In the genomic region with DNA sequence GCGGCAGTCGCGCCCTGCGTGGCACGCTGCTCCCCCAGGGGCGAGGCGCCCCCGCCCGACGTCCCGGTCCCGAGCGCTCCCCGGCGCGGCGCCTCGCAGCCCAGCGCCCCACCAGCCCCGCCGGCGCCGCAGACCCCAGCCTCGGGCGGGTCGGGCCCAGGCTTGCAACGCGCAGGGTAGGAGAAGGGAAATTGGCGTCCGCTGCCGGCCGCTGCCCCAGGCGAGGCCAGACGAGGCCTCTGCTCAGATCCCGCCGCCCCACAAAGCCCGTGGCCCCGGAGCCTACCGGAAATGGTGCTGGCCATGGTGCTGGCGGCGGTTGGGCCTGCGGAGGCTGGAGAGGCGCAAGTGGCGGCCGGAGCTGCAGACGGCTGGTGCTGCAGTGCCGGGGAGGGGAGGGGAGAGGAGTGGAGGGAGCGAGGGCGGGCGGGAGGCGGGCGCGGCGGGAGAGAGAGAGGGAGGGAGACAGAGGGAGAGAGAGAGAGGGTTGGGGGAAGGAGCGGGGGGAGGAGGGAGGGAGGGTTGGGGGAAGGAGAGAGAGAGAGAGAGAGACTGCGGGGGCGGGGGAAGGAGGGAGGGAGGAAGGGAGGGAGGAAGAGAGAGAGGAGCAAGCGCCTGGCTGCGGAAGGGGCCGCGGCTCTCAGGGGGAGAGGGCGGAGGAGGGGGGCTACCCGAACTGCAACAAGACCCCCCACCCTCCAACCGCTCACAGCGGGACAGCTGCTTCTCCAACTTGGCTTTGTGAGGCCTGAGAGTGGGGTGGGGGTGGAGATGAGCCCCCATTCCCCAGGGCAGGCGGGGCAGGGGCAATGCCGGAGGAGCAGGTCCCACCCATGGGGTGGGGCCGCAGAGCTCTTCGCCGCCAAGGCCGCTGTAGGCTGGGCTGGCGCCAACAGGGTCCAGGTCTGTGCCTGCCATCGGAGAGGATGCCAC, we compare ENCODE assay signal across 8 cellular contexts. TPM values are rescaled to one million over a fixed set of nuclear protein-coding genes. Genes with fewer than 3 reads are reported as not detected.
DNase-seq lines count a peak whose midpoint lies in the region; ATAC-seq and TF ChIP-seq lines count a peak whose summit lies in the region.

A gene (minus strand): TSS at position 384 of the 933 bp plus-strand sequence. CDS start 79 bp downstream, at position 305.

- peak; percentile 72 for ATAC-seq in left colon
- ATAC-seq in HG02852 (IDR thresholded peaks at IDR 0.05; ENCODE audit: unreplicated experiment), result no peak

- POLR2A ChIA-PET in AG04450 (lab: Yijun Ruan, JAX) (interaction anchor here (0.6 to 1.0 kb wide), 6 partner anchors 8 to 86 kb away, joined by 3 to 4 read pairs (median 3); a partner anchor contains a TSS), HEK293 (lab: Yijun Ruan, JAX) (interaction anchor here (0.6 to 1.5 kb wide), 8 partner anchors 9 to 79 kb away, joined by 3 to 17 read pairs (median 4); a partner anchor contains a TSS)

- DNase-seq in AG04450 (ENCODE audit: low read depth, low spot score), result peak; percentile 73
- DNase-seq in NCI-H526 treated with DMSO at 0.1 percent for 48 hours (lab: John Stamatoyannopoulos, UW), result peak; percentile 85
- peak; percentile 30 to 48 for DNase-seq in activated CD4-positive, alpha-beta T cell treated with anti-CD3 and anti-CD28 coated beads, Interleukin-2, amount 50 U/mL, for 24 hours (ENCODE audit: low read depth in 1 of 2, low spot score in 1 of 2)
- peak; percentile 77 for DNase-seq in dermis blood vessel endothelial cell
- DNase-seq in left colon, result peak; percentile 82 to 86
- peak in 2 of 3 donors; percentile 46 to 66 for DNase-seq in stimulated activated CD4-positive, alpha-beta T cell treated with anti-CD3 and anti-CD28 coated beads, Interleukin-12 subunit alpha, Interleukin-12 subunit beta, amount 100 ng/mL, for 48 hours (ENCODE audit: low read depth in 2 of 3, low spot score in 1 of 3)

- no peaks in the 10 kb centered on the region for H3K27me3 ChIP-seq in AG04450 (ENCODE audit: control insufficient read depth, insufficient read depth, low read length)

- CTCF ChIA-PET in AG04450 (lab: Charles Lee) (interaction anchor here (0.6 kb wide), 1 partner anchor 327 kb away, joined by 3 read pairs; no protein-coding TSS in a partner anchor), HEK293 (lab: Yijun Ruan, JAX) (interaction anchor here (0.6 kb wide), 1 partner anchor 32 kb away, joined by 3 read pairs; no protein-coding TSS in a partner anchor)

- H3K4me3 ChIP-seq in AG04450 (ENCODE audit: low read depth, low read length) (peak within 1 kb of the TSS; percentile 70), HEK293 (ENCODE audit: low read depth, low read length) (peak within 1 kb of the TSS; percentile 55)

- no peaks in the 10 kb centered on the region; the same call in 1 of the 2 replicates for H3K9me3 ChIP-seq in AG04450 (ENCODE audit: control insufficient read depth, insufficient read depth, low read length)
- H3K9me3 ChIP-seq in HEK293 (ENCODE audit: control insufficient read depth, insufficient read depth, low read depth, low read length), result no peaks in the 10 kb centered on the region

- H3K36me3 ChIP-seq in HEK293 (ENCODE audit: control insufficient read depth in 2 of 2, insufficient read depth in 1 of 2, low read length in 2 of 2), result no peaks in the 10 kb centered on the region

- intact Hi-C loops in left colon (cut with DNase I, micrococcal nuclease), result no loop called here

- no peaks in the 10 kb centered on the region; the same call in 1 of the 2 replicates for H3K4me1 ChIP-seq in HEK293 (ENCODE audit: control insufficient read depth, insufficient read depth, low read length)

- TF ChIP-seq CTCF in AG04450 (IDR thresholded peaks at IDR 0.05; ENCODE audit: low read depth, low read length), result no peak
- no peak for TF ChIP-seq CTCF in HEK293 (tag by site-specific recombination; IDR thresholded peaks at IDR 0.05)

- H3K27ac ChIP-seq in AG04450 (ENCODE audit: low read depth, low read length), result no peak within 1 kb of the TSS
- H3K27ac ChIP-seq in HEK293 (ENCODE audit: extremely low read depth, low read depth, low read length), result peak within 1 kb of the TSS; percentile 72; the same call in 1 of the 2 replicates

TF ChIP-seq in HEK293, 187 proteins besides CTCF, POLR2A, EP300 and RAD21 (continues in another document):
- TF ChIP-seq, protein P1, sequence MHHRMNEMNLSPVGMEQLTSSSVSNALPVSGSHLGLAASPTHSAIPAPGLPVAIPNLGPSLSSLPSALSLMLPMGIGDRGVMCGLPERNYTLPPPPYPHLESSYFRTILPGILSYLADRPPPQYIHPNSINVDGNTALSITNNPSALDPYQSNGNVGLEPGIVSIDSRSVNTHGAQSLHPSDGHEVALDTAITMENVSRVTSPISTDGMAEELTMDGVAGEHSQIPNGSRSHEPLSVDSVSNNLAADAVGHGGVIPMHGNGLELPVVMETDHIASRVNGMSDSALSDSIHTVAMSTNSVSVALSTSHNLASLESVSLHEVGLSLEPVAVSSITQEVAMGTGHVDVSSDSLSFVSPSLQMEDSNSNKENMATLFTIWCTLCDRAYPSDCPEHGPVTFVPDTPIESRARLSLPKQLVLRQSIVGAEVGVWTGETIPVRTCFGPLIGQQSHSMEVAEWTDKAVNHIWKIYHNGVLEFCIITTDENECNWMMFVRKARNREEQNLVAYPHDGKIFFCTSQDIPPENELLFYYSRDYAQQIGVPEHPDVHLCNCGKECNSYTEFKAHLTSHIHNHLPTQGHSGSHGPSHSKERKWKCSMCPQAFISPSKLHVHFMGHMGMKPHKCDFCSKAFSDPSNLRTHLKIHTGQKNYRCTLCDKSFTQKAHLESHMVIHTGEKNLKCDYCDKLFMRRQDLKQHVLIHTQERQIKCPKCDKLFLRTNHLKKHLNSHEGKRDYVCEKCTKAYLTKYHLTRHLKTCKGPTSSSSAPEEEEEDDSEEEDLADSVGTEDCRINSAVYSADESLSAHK (tag by site-specific recombination; IDR thresholded peaks at IDR 0.05), result 0 out of 2 replicates have a peak, but pooled peaks have one; percentile 21
- peak; percentile 87 for TF ChIP-seq ZNF600 (tag by site-specific recombination; IDR thresholded peaks at IDR 0.05)
- TF ChIP-seq, protein P2, sequence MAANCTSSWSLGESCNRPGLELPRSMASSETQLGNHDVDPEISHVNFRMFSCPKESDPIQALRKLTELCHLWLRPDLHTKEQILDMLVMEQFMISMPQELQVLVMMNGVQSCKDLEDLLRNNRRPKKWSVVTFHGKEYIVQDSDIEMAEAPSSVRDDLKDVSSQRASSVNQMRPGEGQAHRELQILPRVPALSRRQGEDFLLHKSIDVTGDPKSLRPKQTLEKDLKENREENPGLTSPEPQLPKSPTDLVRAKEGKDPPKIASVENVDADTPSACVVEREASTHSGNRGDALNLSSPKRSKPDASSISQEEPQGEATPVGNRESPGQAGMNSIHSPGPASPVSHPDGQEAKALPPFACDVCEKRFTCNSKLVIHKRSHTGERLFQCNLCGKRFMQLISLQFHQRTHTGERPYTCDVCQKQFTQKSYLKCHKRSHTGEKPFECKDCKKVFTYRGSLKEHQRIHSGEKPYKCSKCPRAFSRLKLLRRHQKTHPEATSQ (tag by site-specific recombination; IDR thresholded peaks at IDR 0.05), result 0 out of 2 replicates have a peak, but pooled peaks have one; percentile 18
- TF ChIP-seq, protein P3, sequence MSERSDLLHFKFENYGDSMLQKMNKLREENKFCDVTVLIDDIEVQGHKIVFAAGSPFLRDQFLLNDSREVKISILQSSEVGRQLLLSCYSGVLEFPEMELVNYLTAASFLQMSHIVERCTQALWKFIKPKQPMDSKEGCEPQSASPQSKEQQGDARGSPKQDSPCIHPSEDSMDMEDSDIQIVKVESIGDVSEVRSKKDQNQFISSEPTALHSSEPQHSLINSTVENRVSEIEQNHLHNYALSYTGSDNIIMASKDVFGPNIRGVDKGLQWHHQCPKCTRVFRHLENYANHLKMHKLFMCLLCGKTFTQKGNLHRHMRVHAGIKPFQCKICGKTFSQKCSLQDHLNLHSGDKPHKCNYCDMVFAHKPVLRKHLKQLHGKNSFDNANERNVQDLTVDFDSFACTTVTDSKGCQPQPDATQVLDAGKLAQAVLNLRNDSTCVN (tag by site-specific recombination; optimal IDR thresholded peaks at IDR 0.05), result peak; percentile 43
- TF ChIP-seq, protein P4, sequence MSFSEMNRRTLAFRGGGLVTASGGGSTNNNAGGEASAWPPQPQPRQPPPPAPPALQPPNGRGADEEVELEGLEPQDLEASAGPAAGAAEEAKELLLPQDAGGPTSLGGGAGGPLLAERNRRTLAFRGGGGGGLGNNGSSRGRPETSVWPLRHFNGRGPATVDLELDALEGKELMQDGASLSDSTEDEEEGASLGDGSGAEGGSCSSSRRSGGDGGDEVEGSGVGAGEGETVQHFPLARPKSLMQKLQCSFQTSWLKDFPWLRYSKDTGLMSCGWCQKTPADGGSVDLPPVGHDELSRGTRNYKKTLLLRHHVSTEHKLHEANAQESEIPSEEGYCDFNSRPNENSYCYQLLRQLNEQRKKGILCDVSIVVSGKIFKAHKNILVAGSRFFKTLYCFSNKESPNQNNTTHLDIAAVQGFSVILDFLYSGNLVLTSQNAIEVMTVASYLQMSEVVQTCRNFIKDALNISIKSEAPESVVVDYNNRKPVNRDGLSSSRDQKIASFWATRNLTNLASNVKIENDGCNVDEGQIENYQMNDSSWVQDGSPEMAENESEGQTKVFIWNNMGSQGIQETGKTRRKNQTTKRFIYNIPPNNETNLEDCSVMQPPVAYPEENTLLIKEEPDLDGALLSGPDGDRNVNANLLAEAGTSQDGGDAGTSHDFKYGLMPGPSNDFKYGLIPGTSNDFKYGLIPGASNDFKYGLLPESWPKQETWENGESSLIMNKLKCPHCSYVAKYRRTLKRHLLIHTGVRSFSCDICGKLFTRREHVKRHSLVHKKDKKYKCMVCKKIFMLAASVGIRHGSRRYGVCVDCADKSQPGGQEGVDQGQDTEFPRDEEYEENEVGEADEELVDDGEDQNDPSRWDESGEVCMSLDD (tag by site-specific recombination; IDR thresholded peaks at IDR 0.05), result peak; percentile 94
- TF ChIP-seq, protein P5, sequence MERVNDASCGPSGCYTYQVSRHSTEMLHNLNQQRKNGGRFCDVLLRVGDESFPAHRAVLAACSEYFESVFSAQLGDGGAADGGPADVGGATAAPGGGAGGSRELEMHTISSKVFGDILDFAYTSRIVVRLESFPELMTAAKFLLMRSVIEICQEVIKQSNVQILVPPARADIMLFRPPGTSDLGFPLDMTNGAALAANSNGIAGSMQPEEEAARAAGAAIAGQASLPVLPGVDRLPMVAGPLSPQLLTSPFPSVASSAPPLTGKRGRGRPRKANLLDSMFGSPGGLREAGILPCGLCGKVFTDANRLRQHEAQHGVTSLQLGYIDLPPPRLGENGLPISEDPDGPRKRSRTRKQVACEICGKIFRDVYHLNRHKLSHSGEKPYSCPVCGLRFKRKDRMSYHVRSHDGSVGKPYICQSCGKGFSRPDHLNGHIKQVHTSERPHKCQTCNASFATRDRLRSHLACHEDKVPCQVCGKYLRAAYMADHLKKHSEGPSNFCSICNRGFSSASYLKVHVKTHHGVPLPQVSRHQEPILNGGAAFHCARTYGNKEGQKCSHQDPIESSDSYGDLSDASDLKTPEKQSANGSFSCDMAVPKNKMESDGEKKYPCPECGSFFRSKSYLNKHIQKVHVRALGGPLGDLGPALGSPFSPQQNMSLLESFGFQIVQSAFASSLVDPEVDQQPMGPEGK (tag by site-specific recombination; IDR thresholded peaks at IDR 0.05), result peak; percentile 88

RNA-seq across cellular contexts. Expression of the gene that starts here (rescaled TPM):
- 21.8 and 26.9 TPM in 2 replicates for polyA plus RNA-seq in AG04450 (2011; rRNA removed)
- polyA minus RNA-seq in AG04450 (2011; rRNA and poly(A)+ RNA removed), result 11.3 and 13.3 TPM in 2 replicates
- total RNA-seq in dermis blood vessel endothelial cell, result 0.85 and 1.2 TPM in 2 replicates
- total RNA-seq in left colon, result 1 to 10 TPM; 2.9 to 5.5 TPM
